15 cellular contexts compared by ENCODE assay signal in the genomic region with DNA sequence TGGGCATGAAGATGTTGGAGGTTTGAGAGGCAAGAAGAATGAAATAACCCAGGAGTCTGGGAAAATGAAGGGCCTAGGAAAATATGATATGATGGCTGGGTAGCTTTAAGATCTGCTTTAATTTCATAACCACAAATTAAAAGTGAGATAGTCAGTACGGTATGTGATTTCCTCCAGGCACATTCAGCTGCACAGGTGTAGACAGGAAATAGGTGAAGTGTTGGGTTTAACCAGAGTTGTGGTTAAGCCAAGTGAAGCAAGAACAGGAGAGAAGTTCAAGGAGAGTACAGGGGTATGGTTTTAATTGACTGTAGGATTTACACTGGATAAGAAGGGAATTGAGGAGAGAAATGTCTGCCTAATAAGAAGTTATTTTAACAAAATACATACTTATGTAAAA. TPM values are rescaled to one million over a fixed set of nuclear protein-coding genes. Genes with fewer than 3 reads are reported as not detected.
DNase-seq lines count a peak whose midpoint lies in the region; ATAC-seq and TF ChIP-seq lines count a peak whose summit lies in the region.
"Had no signal": no experiment of that assay in that cellular context is flagged by ENCODE, and none has a peak within 500 bp of the region (broad histone marks: within the 10 kb centered on the region; RNA-seq: fewer than 3 reads in every experiment).

No MANE protein-coding gene starts in this region.

- peak overlapping the region; percentile 24 for H3K4me2 ChIP-seq in Loucy (ENCODE audit: low read depth, low read length, poor library complexity, severe bottlenecking)
- H3K4me2 ChIP-seq: A549 had no signal

- no peak overlapping the region for H2AFZ ChIP-seq in Loucy (ENCODE audit: low read length)

- H3K79me2 ChIP-seq in Loucy (ENCODE audit: insufficient read depth, low read length), result no peaks in the 10 kb centered on the region

- DNase-seq in RWPE2 (ENCODE audit: low spot score), result no peak
- no peak for DNase-seq in vagina (ENCODE audit: extremely low spot score in 2 of 2)
- DNase-seq in NCI-H1092 (lab: John Stamatoyannopoulos, UW), result no peak
- DNase-seq in posterior cingulate gyrus, result no peak
- no peak for DNase-seq in T-helper 2 cell
- DNase-seq: BE2C; Caco-2; CD8-positive, alpha-beta memory T cell; DMS53; HCEC 1CT; HFFc6 had no signal

- no peaks in the 10 kb centered on the region for H3K9me2 ChIP-seq in Loucy (replicated peaks; ENCODE audit: low read depth, low read length)

- H3K4me1 ChIP-seq in Loucy (ENCODE audit: insufficient read depth, low read length, poor library complexity, severe bottlenecking), result peaks cover 18% of the 10 kb centered on the region
- H3K4me1 ChIP-seq in RWPE2 (ENCODE audit: insufficient read depth, poor library complexity, severe bottlenecking), result peaks cover 52% of the 10 kb centered on the region
- no peaks in the 10 kb centered on the region for H3K4me1 ChIP-seq in vagina
- H3K4me1 ChIP-seq: A549, BE2C, Caco-2 had no signal

- H3K36me3 ChIP-seq in Loucy (ENCODE audit: insufficient read depth, low read length), result no peaks in the 10 kb centered on the region
- H3K36me3 ChIP-seq in RWPE2 (ENCODE audit: low read depth), result peaks cover 15% of the 10 kb centered on the region
- H3K36me3 ChIP-seq in vagina, result no peaks in the 10 kb centered on the region
- H3K36me3 ChIP-seq: BE2C had no signal

- H4K20me1 ChIP-seq in Loucy (ENCODE audit: insufficient read depth, low read length, poor library complexity, severe bottlenecking), result no peaks in the 10 kb centered on the region

- H3K9me3 ChIP-seq in Loucy (ENCODE audit: insufficient read depth, low read depth, low read length), result no peaks in the 10 kb centered on the region
- H3K9me3 ChIP-seq in RWPE2 (ENCODE audit: severe bottlenecking), result no peaks in the 10 kb centered on the region
- H3K9me3 ChIP-seq in vagina, result no peaks in the 10 kb centered on the region
- H3K9me3 ChIP-seq: A549, BE2C, Caco-2 had no signal

- H3K4me3 ChIP-seq in Loucy (ENCODE audit: low read length, poor library complexity, severe bottlenecking) (no peak overlapping the region), RWPE2 (ENCODE audit: severe bottlenecking) (peak overlapping the region; percentile 28), vagina (no peak overlapping the region)
- H3K4me3 ChIP-seq: A549 had no signal

- TF ChIP-seq POLR2A in vagina (IDR thresholded peaks at IDR 0.05), result no peak

- peak overlapping the region; percentile 90 for H3K27ac ChIP-seq in RWPE2 (ENCODE audit: poor library complexity, severe bottlenecking)
- peak overlapping the region; percentile 50 for H3K27ac ChIP-seq in vagina
- H3K27ac ChIP-seq: A549 had no signal

- intact Hi-C loops in vagina (cut with DNase I) (no loop called here), posterior cingulate gyrus (cut with DNase I) (no loop called here)

- TF ChIP-seq CTCF in Loucy (conservative IDR thresholded peaks at IDR 0.05; ENCODE audit: low read length), result no peak
- no peak for TF ChIP-seq CTCF in RWPE2 (IDR thresholded peaks at IDR 0.05; ENCODE audit: poor library complexity, severe bottlenecking)
- TF ChIP-seq CTCF in vagina (IDR thresholded peaks at IDR 0.05), result no peak

- no peaks in the 10 kb centered on the region for H3F3A ChIP-seq in Loucy (ENCODE audit: low read depth)

- H3K27me3 ChIP-seq in Loucy (ENCODE audit: insufficient read depth, low read length, poor library complexity, severe bottlenecking), result no peaks in the 10 kb centered on the region
- H3K27me3 ChIP-seq in RWPE2 (ENCODE audit: insufficient read depth, poor library complexity, severe bottlenecking), result no peaks in the 10 kb centered on the region
- no peaks in the 10 kb centered on the region for H3K27me3 ChIP-seq in vagina
- H3K27me3 ChIP-seq: BE2C had no signal

- no peak overlapping the region for H3K9ac ChIP-seq in Loucy (ENCODE audit: low read depth, low read length, poor library complexity, severe bottlenecking)

- ATAC-seq in RWPE2 (ENCODE audit: low read depth), result peak; percentile 87
- peak; percentile 31 for ATAC-seq in esophagus mucosa
- ATAC-seq: A549 had no signal

RNA-seq across cellular contexts. Expression of a gene that starts 2.6 kb away (rescaled TPM):
- total RNA-seq in esophagus mucosa (1.2 TPM), vagina (2.2 TPM)
- total RNA-seq: Caco-2; CD8-positive, alpha-beta memory T cell; H4; HFFc6 had no signal
